In genomic region chr1:78168306-78168705, GRCh38 we compare ENCODE assay signal across 13 cellular contexts.
DNase-seq lines count a peak whose midpoint lies in the region; ATAC-seq and TF ChIP-seq lines count a peak whose summit lies in the region.
"Had no signal": no experiment of that assay in that cellular context is flagged by ENCODE, and none has a peak within 500 bp of the region (broad histone marks: within the 10 kb centered on the region; RNA-seq: fewer than 3 reads in every experiment).

No MANE protein-coding gene starts in this region.

- DNase-seq in HCEC 1CT (peak; percentile 71), NB4 (ENCODE audit: low read depth) (peak; percentile 14), GM20000 (ENCODE audit: low spot score) (no peak), posterior vena cava (ENCODE audit: low spot score) (no peak), ecto neural progenitor cell (ENCODE audit: low spot score) (no peak), erythroblast (lab: John Stamatoyannopoulos, UW) (no peak)
- DNase-seq: C1 segment of cervical spinal cord, DMS 273 treated with DMSO at 0.1 percent for 48 hours, NCI-H1105, NCI-H1694 treated with DMSO at 0.1 percent for 48 hours, SHP77 had no signal

- no peak for TF ChIP-seq POLR2A in NB4 (IDR thresholded peaks at IDR 0.05; ENCODE audit: extremely low read depth, insufficient read length)
- no peak for TF ChIP-seq POLR2A in erythroblast (IDR thresholded peaks at IDR 0.05; ENCODE audit: low read length)

- TF ChIP-seq CTCF in NB4 (IDR thresholded peaks at IDR 0.05; ENCODE audit: low read depth, low read length) = no peak
- TF ChIP-seq CTCF in GM20000 (IDR thresholded peaks at IDR 0.05; ENCODE audit: extremely low read depth, missing control alignments) = no peak

- H3K4me3 ChIP-seq in NB4 (ENCODE audit: low read depth, low read length) = no peak overlapping the region
- H3K4me3 ChIP-seq: HAP-1 had no signal

- intact Hi-C loops in posterior vena cava (cut with DNase I) = no loop called here

- peak; percentile 28 for ATAC-seq in esophagus mucosa

Comparison
In these comparisons a context has a peak if more than half of its experiments do, and no peak if none do; other contexts are left out.
1. DNase-seq: peak in HCEC 1CT (single experiment) and NB4 (single experiment); none in GM20000 (single experiment), posterior vena cava (single experiment), ecto neural progenitor cell (single experiment) and erythroblast (0 of 2).